Comparison of ENCODE assay signal across 1 cellular context in the genomic region with DNA sequence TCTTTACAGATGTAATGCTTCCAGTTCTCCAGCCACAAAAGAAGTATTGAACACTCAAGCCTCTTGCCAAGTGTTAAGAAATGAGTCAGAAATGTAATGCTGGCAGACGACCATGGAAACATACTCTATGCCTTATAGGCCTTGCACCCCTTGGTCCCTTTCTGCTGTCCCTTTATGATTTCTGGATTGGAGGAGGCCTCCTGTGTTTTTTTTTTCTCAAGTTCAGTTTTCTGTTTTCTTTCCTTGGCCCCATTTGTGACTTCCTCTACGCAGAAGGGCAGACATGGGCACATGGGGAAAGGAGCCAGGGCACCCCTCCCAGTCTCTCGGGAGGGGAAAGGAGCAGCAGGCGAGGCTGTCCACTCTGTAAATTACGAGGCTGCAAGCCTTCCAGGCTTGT.
TF ChIP-seq lines count a peak whose summit lies in the region.

No MANE protein-coding gene starts in this region.

TF ChIP-seq in HepG2, 621 proteins besides CTCF, POLR2A, EP300 and RAD21 (continued from another document):
- TF ChIP-seq, protein P1, sequence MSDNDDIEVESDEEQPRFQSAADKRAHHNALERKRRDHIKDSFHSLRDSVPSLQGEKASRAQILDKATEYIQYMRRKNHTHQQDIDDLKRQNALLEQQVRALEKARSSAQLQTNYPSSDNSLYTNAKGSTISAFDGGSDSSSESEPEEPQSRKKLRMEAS (IDR thresholded peaks at IDR 0.05), result no peak
- TF ChIP-seq ZNF614 (CRISPR knock-in tag; IDR thresholded peaks at IDR 0.05; ENCODE audit: borderline replicate concordance) (no peak), ATM (IDR thresholded peaks at IDR 0.05; ENCODE audit: borderline replicate concordance) (no peak), ZBTB20 (CRISPR knock-in tag; IDR thresholded peaks at IDR 0.05; ENCODE audit: borderline replicate concordance, low read depth) (no peak), ZNF431 (CRISPR knock-in tag; IDR thresholded peaks at IDR 0.05; ENCODE audit: borderline replicate concordance, low read depth) (no peak), ZMAT3 (CRISPR knock-in tag; conservative IDR thresholded peaks at IDR 0.05) (no peak), NFYB (CRISPR knock-in tag; IDR thresholded peaks at IDR 0.05) (no peak)
- TF ChIP-seq, protein P2, sequence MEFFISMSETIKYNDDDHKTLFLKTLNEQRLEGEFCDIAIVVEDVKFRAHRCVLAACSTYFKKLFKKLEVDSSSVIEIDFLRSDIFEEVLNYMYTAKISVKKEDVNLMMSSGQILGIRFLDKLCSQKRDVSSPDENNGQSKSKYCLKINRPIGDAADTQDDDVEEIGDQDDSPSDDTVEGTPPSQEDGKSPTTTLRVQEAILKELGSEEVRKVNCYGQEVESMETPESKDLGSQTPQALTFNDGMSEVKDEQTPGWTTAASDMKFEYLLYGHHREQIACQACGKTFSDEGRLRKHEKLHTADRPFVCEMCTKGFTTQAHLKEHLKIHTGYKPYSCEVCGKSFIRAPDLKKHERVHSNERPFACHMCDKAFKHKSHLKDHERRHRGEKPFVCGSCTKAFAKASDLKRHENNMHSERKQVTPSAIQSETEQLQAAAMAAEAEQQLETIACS (CRISPR knock-in tag; IDR thresholded peaks at IDR 0.05), result no peak
TF ChIP-seq in HepG2: peak in this region for 0.
